Comparison of ENCODE assay signal across 1 cellular context in genomic region chr9:117733465-117733864, GRCh38.
TF ChIP-seq lines count a peak whose summit lies in the region.

No MANE protein-coding gene starts in this region.

TF ChIP-seq in GM12878, 131 proteins besides CTCF, POLR2A, EP300 and RAD21:
- TF ChIP-seq PKNOX1 (IDR thresholded peaks at IDR 0.05), result no peak
- no peak for TF ChIP-seq SKIL (IDR thresholded peaks at IDR 0.05; ENCODE audit: low read depth, poor library complexity, severe bottlenecking)
- TF ChIP-seq USF2 (IDR thresholded peaks at IDR 0.05; ENCODE audit: borderline replicate concordance, low read depth, low read length), result no peak
- TF ChIP-seq GATAD2B (conservative IDR thresholded peaks at IDR 0.05; ENCODE audit: low read depth), result no peak
- TF ChIP-seq IRF5 (IDR thresholded peaks at IDR 0.05; ENCODE audit: borderline replicate concordance), result no peak
- TF ChIP-seq SREBF1 (IDR thresholded peaks at IDR 0.05; ENCODE audit: low read length), result no peak
- TF ChIP-seq, protein P1, sequence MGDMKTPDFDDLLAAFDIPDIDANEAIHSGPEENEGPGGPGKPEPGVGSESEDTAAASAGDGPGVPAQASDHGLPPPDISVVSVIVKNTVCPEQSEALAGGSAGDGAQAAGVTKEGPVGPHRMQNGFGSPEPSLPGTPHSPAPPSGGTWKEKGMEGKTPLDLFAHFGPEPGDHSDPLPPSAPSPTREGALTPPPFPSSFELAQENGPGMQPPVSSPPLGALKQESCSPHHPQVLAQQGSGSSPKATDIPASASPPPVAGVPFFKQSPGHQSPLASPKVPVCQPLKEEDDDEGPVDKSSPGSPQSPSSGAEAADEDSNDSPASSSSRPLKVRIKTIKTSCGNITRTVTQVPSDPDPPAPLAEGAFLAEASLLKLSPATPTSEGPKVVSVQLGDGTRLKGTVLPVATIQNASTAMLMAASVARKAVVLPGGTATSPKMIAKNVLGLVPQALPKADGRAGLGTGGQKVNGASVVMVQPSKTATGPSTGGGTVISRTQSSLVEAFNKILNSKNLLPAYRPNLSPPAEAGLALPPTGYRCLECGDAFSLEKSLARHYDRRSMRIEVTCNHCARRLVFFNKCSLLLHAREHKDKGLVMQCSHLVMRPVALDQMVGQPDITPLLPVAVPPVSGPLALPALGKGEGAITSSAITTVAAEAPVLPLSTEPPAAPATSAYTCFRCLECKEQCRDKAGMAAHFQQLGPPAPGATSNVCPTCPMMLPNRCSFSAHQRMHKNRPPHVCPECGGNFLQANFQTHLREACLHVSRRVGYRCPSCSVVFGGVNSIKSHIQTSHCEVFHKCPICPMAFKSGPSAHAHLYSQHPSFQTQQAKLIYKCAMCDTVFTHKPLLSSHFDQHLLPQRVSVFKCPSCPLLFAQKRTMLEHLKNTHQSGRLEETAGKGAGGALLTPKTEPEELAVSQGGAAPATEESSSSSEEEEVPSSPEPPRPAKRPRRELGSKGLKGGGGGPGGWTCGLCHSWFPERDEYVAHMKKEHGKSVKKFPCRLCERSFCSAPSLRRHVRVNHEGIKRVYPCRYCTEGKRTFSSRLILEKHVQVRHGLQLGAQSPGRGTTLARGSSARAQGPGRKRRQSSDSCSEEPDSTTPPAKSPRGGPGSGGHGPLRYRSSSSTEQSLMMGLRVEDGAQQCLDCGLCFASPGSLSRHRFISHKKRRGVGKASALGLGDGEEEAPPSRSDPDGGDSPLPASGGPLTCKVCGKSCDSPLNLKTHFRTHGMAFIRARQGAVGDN (IDR thresholded peaks at IDR 0.05), result no peak
- no peak for TF ChIP-seq NR2F1 (conservative IDR thresholded peaks at IDR 0.05)
- no peak for TF ChIP-seq YBX1 (IDR thresholded peaks at IDR 0.05)
- TF ChIP-seq NBN (IDR thresholded peaks at IDR 0.05), result no peak
- TF ChIP-seq ZNF24 (IDR thresholded peaks at IDR 0.05), result no peak
- TF ChIP-seq MXI1 (IDR thresholded peaks at IDR 0.05; ENCODE audit: low read depth, low read length), result no peak
- no peak for TF ChIP-seq ZNF384 (IDR thresholded peaks at IDR 0.05; ENCODE audit: borderline replicate concordance, low read depth, low read length)
- TF ChIP-seq NFXL1 (IDR thresholded peaks at IDR 0.05; ENCODE audit: borderline replicate concordance), result no peak
- TF ChIP-seq CHD4 (IDR thresholded peaks at IDR 0.05), result no peak
- no peak for TF ChIP-seq WRNIP1 (IDR thresholded peaks at IDR 0.05; ENCODE audit: borderline replicate concordance, low read depth, low read length)
- no peak for TF ChIP-seq SUPT20H (IDR thresholded peaks at IDR 0.05; ENCODE audit: borderline replicate concordance, control insufficient read depth, low read depth, low read length)
- TF ChIP-seq, protein P2, sequence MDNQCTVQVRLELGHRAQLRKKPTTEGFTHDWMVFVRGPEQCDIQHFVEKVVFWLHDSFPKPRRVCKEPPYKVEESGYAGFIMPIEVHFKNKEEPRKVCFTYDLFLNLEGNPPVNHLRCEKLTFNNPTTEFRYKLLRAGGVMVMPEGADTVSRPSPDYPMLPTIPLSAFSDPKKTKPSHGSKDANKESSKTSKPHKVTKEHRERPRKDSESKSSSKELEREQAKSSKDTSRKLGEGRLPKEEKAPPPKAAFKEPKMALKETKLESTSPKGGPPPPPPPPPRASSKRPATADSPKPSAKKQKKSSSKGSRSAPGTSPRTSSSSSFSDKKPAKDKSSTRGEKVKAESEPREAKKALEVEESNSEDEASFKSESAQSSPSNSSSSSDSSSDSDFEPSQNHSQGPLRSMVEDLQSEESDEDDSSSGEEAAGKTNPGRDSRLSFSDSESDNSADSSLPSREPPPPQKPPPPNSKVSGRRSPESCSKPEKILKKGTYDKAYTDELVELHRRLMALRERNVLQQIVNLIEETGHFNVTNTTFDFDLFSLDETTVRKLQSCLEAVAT (IDR thresholded peaks at IDR 0.05), result no peak
- no peak for TF ChIP-seq MYB (IDR thresholded peaks at IDR 0.05; ENCODE audit: borderline replicate concordance, low read depth, low read length)
- no peak for TF ChIP-seq TAF1 (IDR thresholded peaks at IDR 0.05; ENCODE audit: borderline replicate concordance, low read depth, low read length)
